ENCODE assay signal across 9 cellular contexts in the genomic region with DNA sequence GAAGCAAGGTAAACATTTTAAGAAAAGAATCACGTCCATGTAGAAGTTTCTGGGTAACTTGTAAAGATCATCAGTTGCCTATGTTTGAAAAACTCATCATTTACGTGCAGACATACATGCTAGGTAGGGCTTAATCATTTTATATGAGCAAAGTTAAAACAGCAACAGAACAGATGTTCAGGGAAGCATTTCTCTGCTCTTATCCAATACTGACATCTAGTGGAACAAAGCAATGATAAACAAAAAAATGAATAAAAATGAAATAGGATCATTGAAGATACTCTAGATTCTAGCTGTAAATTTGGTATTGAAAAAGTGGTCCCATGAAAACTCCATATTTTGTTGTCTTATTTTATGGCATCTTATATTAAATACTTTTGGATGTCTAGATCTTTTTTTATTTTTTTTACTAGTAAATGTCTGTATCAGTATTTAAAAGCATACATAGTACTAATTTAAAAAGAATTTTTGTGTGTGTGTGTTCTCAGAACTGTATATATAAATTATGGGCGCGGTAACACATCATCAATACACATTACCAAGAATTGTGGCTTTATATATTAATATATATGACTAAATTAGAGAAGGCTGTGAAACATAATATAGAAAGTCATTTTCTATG.
DNase-seq lines count a peak whose midpoint lies in the region; ATAC-seq, FAIRE-seq and TF ChIP-seq lines count a peak whose summit lies in the region.
"Had no signal": no experiment of that assay in that cellular context is flagged by ENCODE, and none has a peak within 500 bp of the region (broad histone marks: within the 10 kb centered on the region; RNA-seq: fewer than 3 reads in every experiment).

No MANE protein-coding gene starts in this region.

- no peaks in the 10 kb centered on the region for H3K27me3 Mint-ChIP-seq in neural progenitor cell (ENCODE audit: insufficient read depth, low read depth)

- peaks cover 20% of the 10 kb centered on the region for H3K4me1 Mint-ChIP-seq in neural progenitor cell

- peak; percentile 86 for FAIRE-seq in H54 (lab: Jason Lieb, UNC)

- no peaks in the 10 kb centered on the region for H4K20me1 ChIP-seq in neural progenitor cell (ENCODE audit: low read depth)

- H3K9me3 Mint-ChIP-seq in neural progenitor cell = peaks cover 9% of the 10 kb centered on the region

- no peak overlapping the region for H3K4me2 ChIP-seq in neural progenitor cell

- no peaks in the 10 kb centered on the region for H3K4me1 ChIP-seq in BE2C
- no peaks in the 10 kb centered on the region for H3K4me1 ChIP-seq in colonic mucosa
- no peaks in the 10 kb centered on the region for H3K4me1 ChIP-seq in neural progenitor cell

- H3K27ac ChIP-seq in colonic mucosa (no peak overlapping the region), neural progenitor cell (no peak overlapping the region)
- H3K27ac ChIP-seq: epithelial cell of prostate had no signal

- H3K4me3 Mint-ChIP-seq in neural progenitor cell = no peak overlapping the region

- no peak for TF ChIP-seq POLR2A in H54 (IDR thresholded peaks at IDR 0.05; ENCODE audit: low read depth, low read length)

- H3K36me3 Mint-ChIP-seq in neural progenitor cell = peaks cover 2% of the 10 kb centered on the region

- no peaks in the 10 kb centered on the region for H3K79me2 ChIP-seq in neural progenitor cell (ENCODE audit: low read depth)

- intact Hi-C loops in colonic mucosa (cut with DNase I) = no loop called here

- no peaks in the 10 kb centered on the region for H3K9me3 ChIP-seq in BE2C
- H3K9me3 ChIP-seq in colonic mucosa = no peaks in the 10 kb centered on the region
- no peaks in the 10 kb centered on the region for H3K9me3 ChIP-seq in neural progenitor cell (ENCODE audit: low read depth)

- ATAC-seq in HG02759 (IDR thresholded peaks at IDR 0.05; ENCODE audit: unreplicated experiment) (no peak), GM19463 (IDR thresholded peaks at IDR 0.05; ENCODE audit: unreplicated experiment) (no peak)

- DNase-seq in BE2C (no peak), H54 (ENCODE audit: insufficient read length, low spot score) (no peak), NCI-H524 (lab: John Stamatoyannopoulos, UW) (peak; percentile 25 to 76), colonic mucosa (no peak), neural progenitor cell (ENCODE audit: low spot score) (peak; percentile 11), retina (no peak)

- H3K27ac Mint-ChIP-seq in neural progenitor cell = no peak overlapping the region

- H3K9ac ChIP-seq in colonic mucosa (ENCODE audit: low read depth in 2 of 2, low read length in 2 of 2) (no peak overlapping the region), neural progenitor cell (no peak overlapping the region)

- H3K27me3 ChIP-seq in BE2C (no peaks in the 10 kb centered on the region; the same call in 1 of the 2 replicates), colonic mucosa (no peaks in the 10 kb centered on the region), neural progenitor cell (no peaks in the 10 kb centered on the region)

- peak overlapping the region; percentile 32 for H2AFZ ChIP-seq in neural progenitor cell (replicated peaks)

- H3K36me3 ChIP-seq in BE2C (no peaks in the 10 kb centered on the region), colonic mucosa (no peaks in the 10 kb centered on the region), neural progenitor cell (no peaks in the 10 kb centered on the region)

- no peaks in the 10 kb centered on the region for H3F3A ChIP-seq in neural progenitor cell (ENCODE audit: low read depth)

- no peak overlapping the region for H3K4me3 ChIP-seq in BE2C (ENCODE audit: low read depth, low read length)
- H3K4me3 ChIP-seq in colonic mucosa = no peak overlapping the region
- no peak overlapping the region for H3K4me3 ChIP-seq in neural progenitor cell

- TF ChIP-seq CTCF in BE2C (IDR thresholded peaks at IDR 0.05; ENCODE audit: low read depth, low read length) (peak; percentile 67), colonic mucosa (IDR thresholded peaks at IDR 0.05) (peak; percentile 13), neural progenitor cell (IDR thresholded peaks at IDR 0.05) (peak; percentile 80)

Comparison
In these comparisons a context has a peak if more than half of its experiments do, and no peak if none do; other contexts are left out.
1. DNase-seq: peak in NCI-H524 (2 of 2) and neural progenitor cell (single experiment); none in BE2C (single experiment), H54 (single experiment), colonic mucosa (single experiment) and retina (single experiment).
2. CTCF ChIP-seq: peak in every context shown above with its lines; median percentile 80 in neural progenitor cell; 67 in BE2C; 13 in colonic mucosa.